Comparison of ENCODE assay signal across 8 cellular contexts in the genomic region with DNA sequence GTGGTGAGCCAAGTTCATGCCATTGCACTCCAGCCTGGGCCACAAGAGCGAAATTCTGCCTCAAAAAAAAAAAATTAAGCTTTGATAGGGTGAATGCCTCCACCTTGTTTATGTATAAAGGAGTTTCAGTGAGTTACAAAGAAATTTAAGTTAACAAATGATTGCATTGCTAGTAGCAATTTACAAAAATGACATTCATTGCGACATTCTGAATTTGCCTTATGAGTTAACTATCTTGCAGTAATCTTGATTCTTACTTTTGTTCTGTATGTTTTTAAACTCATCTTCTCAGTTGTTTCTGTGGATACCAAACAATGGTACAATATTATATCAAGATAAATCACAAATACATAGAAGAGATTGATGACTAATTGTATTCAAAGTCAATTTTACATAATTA.
"Had no signal": no experiment of that assay in that cellular context is flagged by ENCODE, and none has a peak within 500 bp of the region (broad histone marks: within the 10 kb centered on the region; RNA-seq: fewer than 3 reads in every experiment).

No MANE protein-coding gene starts in this region.

- H3K4me1 ChIP-seq: neural progenitor cell, right atrium auricular region, vagina had no signal

- H3K9me3 ChIP-seq: gastroesophageal sphincter, right atrium auricular region, tibial nerve, vagina had no signal

- H3K27me3 ChIP-seq: gastroesophageal sphincter, neural progenitor cell, right atrium auricular region, tibial nerve, vagina had no signal

- H3K9ac ChIP-seq: neural progenitor cell had no signal

- DNase-seq: activated naive CD4-positive, alpha-beta T cell treated with anti-CD3 and anti-CD28 coated beads, Interleukin-2, amount 50 U/mL, for 16 hours; amniotic stem cell had no signal

- ATAC-seq: gastroesophageal sphincter; stimulated activated memory B cell treated with anti-CD40 and anti-IgM and Interleukin-4, amounts not matched to agents 10 μg/mL and 1 μg/mL and 100 μg/mL, for 72 hours had no signal

- H2AFZ ChIP-seq: neural progenitor cell had no signal

- H3K4me2 ChIP-seq: neural progenitor cell had no signal

- H3K36me3 ChIP-seq: gastroesophageal sphincter, neural progenitor cell, right atrium auricular region, tibial nerve, vagina had no signal

- H3K4me3 ChIP-seq: gastroesophageal sphincter, neural progenitor cell, right atrium auricular region, tibial nerve, vagina had no signal

- H3K27ac ChIP-seq: gastroesophageal sphincter, neural progenitor cell, right atrium auricular region, tibial nerve, vagina had no signal
